In the genomic region with DNA sequence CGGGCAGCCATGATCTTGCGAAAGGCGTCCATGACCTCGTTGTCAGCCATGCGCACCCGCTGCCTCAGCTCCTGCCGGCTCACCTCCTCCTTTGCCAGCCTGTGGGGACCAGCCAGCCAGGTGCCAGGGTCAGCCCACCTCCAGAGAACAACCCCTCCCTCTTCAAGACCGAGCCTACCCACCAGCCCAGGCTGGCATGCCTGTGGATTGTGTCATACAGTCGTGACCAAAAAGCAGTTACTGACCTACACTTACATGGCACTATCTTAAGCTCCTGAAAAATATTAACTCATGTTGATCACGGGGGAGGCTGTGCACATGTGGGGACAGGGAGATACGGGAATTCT, we compare ENCODE assay signal across 12 cellular contexts. TPM values are rescaled to one million over a fixed set of nuclear protein-coding genes. Genes with fewer than 3 reads are reported as not detected.
DNase-seq lines count a peak whose midpoint lies in the region; ATAC-seq, FAIRE-seq and TF ChIP-seq lines count a peak whose summit lies in the region.
"Had no signal": no experiment of that assay in that cellular context is flagged by ENCODE, and none has a peak within 500 bp of the region (broad histone marks: within the 10 kb centered on the region; RNA-seq: fewer than 3 reads in every experiment).

No MANE protein-coding gene starts in this region.

- ATAC-seq in HG02885 (IDR thresholded peaks at IDR 0.05; ENCODE audit: poor library complexity, unreplicated experiment) (no peak), SK-N-SH treated with all-trans-retinoic acid at 6 μM for 48 hours (no peak)
- ATAC-seq: GM23338, PC-3, WTC11 had no signal

- no peak for FAIRE-seq in small intestine (lab: Jason Lieb, UNC)

- H3K36me3 Mint-ChIP-seq in T-helper 1 cell treated with Interleukin-12 subunit alpha and Interleukin-12 subunit beta and Interleukin-4 antibody, amounts not matched to agents 30 μg/mL and 1 μg/mL, for 36 hours (ENCODE audit: low read depth) = peaks cover 35% of the 10 kb centered on the region

- DNase-seq in T-helper 1 cell (no peak), NAMALWA (ENCODE audit: low spot score) (peak; percentile 28), small intestine (no peak)
- no peak for DNase-seq in stimulated activated naive CD4-positive, alpha-beta T cell treated with Interleukin-2 at 50 U/mL for 16 hours (lab: John Stamatoyannopoulos, UW)
- DNase-seq: 8988T, PC-3 had no signal

- no peaks in the 10 kb centered on the region for H3K27me3 Mint-ChIP-seq in T-helper 1 cell treated with Interleukin-12 subunit alpha and Interleukin-12 subunit beta and Interleukin-4 antibody, amounts not matched to agents 30 μg/mL and 1 μg/mL, for 36 hours (ENCODE audit: low read depth)

- peak overlapping the region; percentile 81 for H3K27ac Mint-ChIP-seq in T-helper 1 cell treated with Interleukin-12 subunit alpha and Interleukin-12 subunit beta and Interleukin-4 antibody, amounts not matched to agents 30 μg/mL and 1 μg/mL, for 36 hours
- H3K27ac Mint-ChIP-seq: GM23338, WTC11 had no signal

- no peak overlapping the region for H3K4me3 Mint-ChIP-seq in T-helper 1 cell treated with Interleukin-12 subunit alpha and Interleukin-12 subunit beta and Interleukin-4 antibody, amounts not matched to agents 30 μg/mL and 1 μg/mL, for 36 hours
- H3K4me3 Mint-ChIP-seq: GM23338, WTC11 had no signal

- peaks cover 44% of the 10 kb centered on the region for H3K4me1 Mint-ChIP-seq in T-helper 1 cell treated with Interleukin-12 subunit alpha and Interleukin-12 subunit beta and Interleukin-4 antibody, amounts not matched to agents 30 μg/mL and 1 μg/mL, for 36 hours (ENCODE audit: low read depth)
- H3K4me1 Mint-ChIP-seq: GM23338, WTC11 had no signal

- no peaks in the 10 kb centered on the region for H3K9me3 ChIP-seq in small intestine (ENCODE audit: control insufficient read depth, low read depth)

- H3K27me3 ChIP-seq in small intestine (ENCODE audit: control insufficient read depth in 2 of 2, insufficient read depth in 2 of 2, low read length in 2 of 2) = no peaks in the 10 kb centered on the region

- H3K4me3 ChIP-seq in small intestine (ENCODE audit: low read depth in 1 of 2, low read length in 2 of 2) = no peak overlapping the region
- H3K4me3 ChIP-seq: GM23338 had no signal

- H3K27ac ChIP-seq in cingulate gyrus (ENCODE audit: low read depth, low read length) (peak overlapping the region; percentile 44), small intestine (ENCODE audit: low read depth in 1 of 2, low read length in 1 of 2) (peak overlapping the region; percentile 15 to 57)

- 65 to 69% (median 65%) methylated on average over 11 of the region's 11 CpGs for WGBS in small intestine, 3 donors

- no peaks in the 10 kb centered on the region for H3K9me3 Mint-ChIP-seq in T-helper 1 cell treated with Interleukin-12 subunit alpha and Interleukin-12 subunit beta and Interleukin-4 antibody, amounts not matched to agents 30 μg/mL and 1 μg/mL, for 36 hours
- H3K9me3 Mint-ChIP-seq: GM23338, WTC11 had no signal

- peaks cover 5 to 8% of the 10 kb centered on the region in 2 donors for H3K36me3 ChIP-seq in small intestine (ENCODE audit: control insufficient read depth in 2 of 2, insufficient read depth in 2 of 2, low read length in 2 of 2)

- peaks cover 6 to 13% of the 10 kb centered on the region in 2 donors for H3K4me1 ChIP-seq in small intestine (ENCODE audit: control insufficient read depth in 2 of 2, insufficient read depth in 1 of 2, low read depth in 1 of 2, low read length in 1 of 2)

TF ChIP-seq in SK-N-SH treated with all-trans-retinoic acid at 6 μM for 48 hours, 23 proteins besides CTCF, POLR2A, EP300 and RAD21:
- no peak for TF ChIP-seq ZNF70 (CRISPR knock-in tag; IDR thresholded peaks at IDR 0.05)
- TF ChIP-seq ESRRG (CRISPR knock-in tag; IDR thresholded peaks at IDR 0.05) = no peak
- TF ChIP-seq SNAI2 (CRISPR knock-in tag; IDR thresholded peaks at IDR 0.05) = no peak
- TF ChIP-seq ZFP30 (CRISPR knock-in tag; IDR thresholded peaks at IDR 0.05) = no peak
- no peak for TF ChIP-seq RARB (CRISPR knock-in tag; IDR thresholded peaks at IDR 0.05)
- no peak for TF ChIP-seq GLIS3 (CRISPR knock-in tag; IDR thresholded peaks at IDR 0.05)
- TF ChIP-seq PPARA (CRISPR knock-in tag; IDR thresholded peaks at IDR 0.05; ENCODE audit: borderline replicate concordance) = no peak
- no peak for TF ChIP-seq ZFP3 (CRISPR knock-in tag; IDR thresholded peaks at IDR 0.05)
- TF ChIP-seq, protein P1, sequence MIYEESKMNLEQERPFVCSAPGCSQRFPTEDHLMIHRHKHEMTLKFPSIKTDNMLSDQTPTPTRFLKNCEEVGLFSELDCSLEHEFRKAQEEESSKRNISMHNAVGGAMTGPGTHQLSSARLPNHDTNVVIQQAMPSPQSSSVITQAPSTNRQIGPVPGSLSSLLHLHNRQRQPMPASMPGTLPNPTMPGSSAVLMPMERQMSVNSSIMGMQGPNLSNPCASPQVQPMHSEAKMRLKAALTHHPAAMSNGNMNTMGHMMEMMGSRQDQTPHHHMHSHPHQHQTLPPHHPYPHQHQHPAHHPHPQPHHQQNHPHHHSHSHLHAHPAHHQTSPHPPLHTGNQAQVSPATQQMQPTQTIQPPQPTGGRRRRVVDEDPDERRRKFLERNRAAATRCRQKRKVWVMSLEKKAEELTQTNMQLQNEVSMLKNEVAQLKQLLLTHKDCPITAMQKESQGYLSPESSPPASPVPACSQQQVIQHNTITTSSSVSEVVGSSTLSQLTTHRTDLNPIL (CRISPR knock-in tag; IDR thresholded peaks at IDR 0.05; ENCODE audit: low read depth) = no peak
- no peak for TF ChIP-seq CSDC2 (CRISPR knock-in tag; IDR thresholded peaks at IDR 0.05)
- TF ChIP-seq OSR1 (CRISPR knock-in tag; IDR thresholded peaks at IDR 0.05) = no peak
- no peak for TF ChIP-seq ZNF8 (CRISPR knock-in tag; IDR thresholded peaks at IDR 0.05)

RNA-seq across cellular contexts. Expression of a gene that starts 10.7 kb away (rescaled TPM):
- 10 to 100 TPM; 10.1 to 22.5 (median 17.8) TPM for polyA plus RNA-seq in small intestine

RNA-seq across cellular contexts. Expression of a gene that starts 11.8 kb away (rescaled TPM):
- polyA plus RNA-seq in small intestine = 10 to 100 TPM; 41.1 to 59.0 (median 43.0) TPM

RNA-seq across cellular contexts. Expression of a gene that starts 12.5 kb away (rescaled TPM):
- 100 to 1,000 TPM; 143 to 178 (median 151) TPM for polyA plus RNA-seq in small intestine

RNA-seq across cellular contexts. Expression of a gene that starts 29.6 kb away (rescaled TPM):
- 10 to 100 TPM; 20.8 to 23.2 (median 21.9) TPM for polyA plus RNA-seq in small intestine

RNA-seq across cellular contexts. Expression of a gene that starts 30.7 kb away (rescaled TPM):
- 10 to 100 TPM; 25.4 to 51.0 (median 35.1) TPM for polyA plus RNA-seq in small intestine
